8 cellular contexts compared by ENCODE assay signal in the genomic region with DNA sequence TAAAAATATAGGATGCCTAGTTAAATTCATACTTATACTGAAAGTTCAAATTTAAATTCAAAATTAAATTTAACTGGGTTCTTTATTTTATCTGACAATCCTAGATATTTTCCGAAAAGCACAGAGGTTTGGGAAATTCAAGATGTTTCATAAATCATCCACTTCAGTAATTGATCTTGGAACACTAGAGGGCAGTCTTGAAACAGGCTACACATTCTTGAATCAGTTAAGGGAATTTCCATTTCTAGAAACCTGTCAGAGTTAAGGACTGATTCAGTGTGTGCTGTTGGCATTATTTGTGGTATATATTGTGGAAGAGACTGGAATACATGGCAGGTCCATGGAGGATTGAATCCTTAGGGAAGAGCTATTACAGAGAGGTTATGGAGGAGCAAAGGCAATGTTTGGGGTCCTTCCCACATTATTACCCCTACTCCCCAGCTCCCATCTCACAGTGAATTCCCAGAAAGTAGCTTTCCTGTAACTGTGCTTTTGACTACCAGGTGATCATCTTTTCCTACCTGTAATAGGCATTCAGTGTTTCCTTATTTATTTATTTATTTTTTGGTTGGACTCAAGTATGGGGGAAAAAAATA.
DNase-seq lines count a peak whose midpoint lies in the region; ATAC-seq, FAIRE-seq and TF ChIP-seq lines count a peak whose summit lies in the region.

No MANE protein-coding gene starts in this region.

- H3K9me3 ChIP-seq in CD4-positive, CD25-positive, alpha-beta regulatory T cell (ENCODE audit: control insufficient read depth in 2 of 2, low read length in 2 of 2), result no peaks in the 10 kb centered on the region
- H3K9me3 ChIP-seq in GM12878 (replicated peaks; ENCODE audit: control insufficient read depth, insufficient read depth, low read length) (no peaks in the 10 kb centered on the region), tibial artery (no peaks in the 10 kb centered on the region)

- no peak overlapping the region for H3K4me2 ChIP-seq in GM12878 (ENCODE audit: control insufficient read depth, insufficient read depth)

- no peaks in the 10 kb centered on the region for H4K20me1 ChIP-seq in GM12878 (ENCODE audit: control insufficient read depth, insufficient read depth)

- FAIRE-seq in GM12878 (lab: Jason Lieb, UNC), result peak; percentile 96
- peak; percentile 100 for FAIRE-seq in islet of Langerhans (lab: Jason Lieb, UNC)

- ATAC-seq in CD4-positive, CD25-positive, alpha-beta regulatory T cell (ENCODE audit: low read depth in 2 of 2), result no peak
- ATAC-seq in GM18511 (IDR thresholded peaks at IDR 0.05; ENCODE audit: unreplicated experiment) (peak; percentile 83), HG03064 (IDR thresholded peaks at IDR 0.05; ENCODE audit: low read depth, unreplicated experiment) (peak; percentile 64), GM12878 (peak; percentile 91)

- H3K4me3 Mint-ChIP-seq in CD4-positive, CD25-positive, alpha-beta regulatory T cell, result no peak overlapping the region

- peak; percentile 98 for TF ChIP-seq RAD21 in GM12878 (IDR thresholded peaks at IDR 0.05; ENCODE audit: insufficient read depth, low read depth, low read length)

- no peak overlapping the region for H3K27ac Mint-ChIP-seq in CD4-positive, CD25-positive, alpha-beta regulatory T cell

- H3K27ac ChIP-seq in CD4-positive, CD25-positive, alpha-beta regulatory T cell (ENCODE audit: insufficient read depth, low read length, poor library complexity, severe bottlenecking), result no peak overlapping the region
- no peak overlapping the region for H3K27ac ChIP-seq in GM12878 (ENCODE audit: control insufficient read depth, insufficient read depth)
- no peak overlapping the region for H3K27ac ChIP-seq in tibial artery

- SMC1A ChIA-PET in GM12878 (lab: Charles Lee; ENCODE audit: uncharacterized antibody, unreplicated experiment), result interaction anchor here (0.6 to 6.9 kb wide), 31 partner anchors 12 to 516 kb away, joined by 3 to 114 read pairs (median 4); no protein-coding TSS in a partner anchor

- CTCF ChIA-PET in GM12878 (lab: Yijun Ruan, JAX), result interaction anchor here (0.6 to 22.1 kb wide), 35 partner anchors 8 to 582 kb away, joined by 3 to 812 read pairs (median 5); no protein-coding TSS in a partner anchor

- TF ChIP-seq EP300 in GM12878 (IDR thresholded peaks at IDR 0.05; ENCODE audit: borderline replicate concordance in 1 of 2, control insufficient read depth in 1 of 2, low read depth in 2 of 2, low read length in 2 of 2), result no peak

- DNase-seq in CD4-positive, CD25-positive, alpha-beta regulatory T cell, result peak in 2 of 3 donors; percentile 43 to 63
- DNase-seq in NCI-H2227 treated with DMSO at 0.1 percent for 48 hours (lab: John Stamatoyannopoulos, UW) (peak; percentile 35), GM12878 (ENCODE audit: low read depth, low spot score) (peak; percentile 43), tibial artery (no peak)
- DNase-seq in stimulated activated CD4-positive, alpha-beta T cell treated with anti-CD3 and anti-CD28 coated beads, Interleukin-12 subunit alpha, Interleukin-12 subunit beta, amount 100 ng/mL, for 4 hours, result no peak

- no peak overlapping the region for H3K4me3 ChIP-seq in CD4-positive, CD25-positive, alpha-beta regulatory T cell (ENCODE audit: low read depth, low read length)
- H3K4me3 ChIP-seq in GM12878 (no peak overlapping the region), tibial artery (no peak overlapping the region)

- H3K79me2 ChIP-seq in GM12878 (ENCODE audit: control insufficient read depth, insufficient read depth, low read length), result no peaks in the 10 kb centered on the region

- no peak overlapping the region for H2AFZ ChIP-seq in GM12878 (ENCODE audit: control insufficient read depth, low read depth, low read length)

- peak; percentile 58 to 91 (median 62); a peak in 4 of 6 replicates for TF ChIP-seq CTCF in GM12878 (IDR thresholded peaks at IDR 0.05 in 2 of 3, conservative IDR thresholded peaks at IDR 0.05 in 1 of 3; ENCODE audit: control insufficient read depth in 2 of 3, extremely low read depth in 1 of 3, insufficient read depth in 1 of 3, low read depth in 3 of 3, low read length in 3 of 3)
- TF ChIP-seq CTCF in tibial artery (IDR thresholded peaks at IDR 0.05), result peak; percentile 48 to 64

- no peaks in the 10 kb centered on the region for H3K36me3 Mint-ChIP-seq in CD4-positive, CD25-positive, alpha-beta regulatory T cell

- WGBS in GM12878 (ENCODE audit: insufficient coverage, insufficient replicate concordance, low lambda C conversion rate, missing lambda C conversion rate), result 4% methylated on average over 1 of the region's 1 CpG

- no peak overlapping the region for H3K9ac ChIP-seq in GM12878 (ENCODE audit: control insufficient read depth, insufficient read depth, low read length)

- POLR2A ChIA-PET in GM12878 (lab: Charles Lee), result no interaction called here

- intact Hi-C loops in GM12878 (cut with micrococcal nuclease; ENCODE audit: unreplicated experiment), result loop anchor here (1.0 to 5.0 kb wide), 5 partner anchors 192 to 510 kb away; a partner anchor contains a TSS
- intact Hi-C loops in tibial artery (cut with DNase I; ENCODE audit: low total_unique reads), result no loop called here

- RAD21 ChIA-PET in GM12878 (lab: Charles Lee; ENCODE audit: unreplicated experiment), result interaction anchor here (0.6 to 4.2 kb wide), 20 partner anchors 9 to 1620 kb away, joined by 3 to 52 read pairs (median 4); a partner anchor contains a TSS

- H3K9me3 Mint-ChIP-seq in CD4-positive, CD25-positive, alpha-beta regulatory T cell, result peaks cover 0 to 2% (median 0%) of the 10 kb centered on the region in 7 donors

- BruUV-seq in GM12878 (replicated peaks; lab: Mats Ljungman, UMichigan), result no TSS peak

- H3K36me3 ChIP-seq in CD4-positive, CD25-positive, alpha-beta regulatory T cell (ENCODE audit: control insufficient read depth, insufficient read depth, low read length), result no peaks in the 10 kb centered on the region
- H3K36me3 ChIP-seq in GM12878 (ENCODE audit: control insufficient read depth in 2 of 2, insufficient read depth in 2 of 2, low read length in 1 of 2) (no peaks in the 10 kb centered on the region), tibial artery (no peaks in the 10 kb centered on the region)

- H3K27me3 ChIP-seq in CD4-positive, CD25-positive, alpha-beta regulatory T cell (ENCODE audit: control insufficient read depth, insufficient read depth, low read length), result no peaks in the 10 kb centered on the region
- no peaks in the 10 kb centered on the region for H3K27me3 ChIP-seq in GM12878 (replicated peaks in 1 of 2; ENCODE audit: control insufficient read depth in 2 of 2, insufficient read depth in 2 of 2, low read length in 1 of 2)
- peaks cover 0 to 3% of the 10 kb centered on the region in 2 donors for H3K27me3 ChIP-seq in tibial artery

- no peaks in the 10 kb centered on the region for H3K4me1 ChIP-seq in CD4-positive, CD25-positive, alpha-beta regulatory T cell (ENCODE audit: control insufficient read depth, insufficient read depth, low read length, poor library complexity, severe bottlenecking)
- H3K4me1 ChIP-seq in GM12878 (ENCODE audit: control insufficient read depth, insufficient read depth, low read length) (peaks cover 4% of the 10 kb centered on the region; the same call in 1 of the 2 replicates), tibial artery (no peaks in the 10 kb centered on the region)

- H3K4me1 Mint-ChIP-seq in CD4-positive, CD25-positive, alpha-beta regulatory T cell, result peaks cover 4 to 10% (median 4%) of the 10 kb centered on the region in 4 donors

- in situ Hi-C loops in GM12878 (cut with MboI), result loop anchor here (10.0 to 25.0 kb wide), 2 partner anchors 309 to 1282 kb away; no protein-coding TSS in a partner anchor

- TF ChIP-seq POLR2A in GM12878 (IDR thresholded peaks at IDR 0.05; ENCODE audit: low read depth, low read length), result no peak

- H3K27me3 Mint-ChIP-seq in CD4-positive, CD25-positive, alpha-beta regulatory T cell, result peaks cover under 1% of the 10 kb centered on the region

TF ChIP-seq in GM12878, 131 proteins besides CTCF, POLR2A, EP300 and RAD21 (continues in another document):
- TF ChIP-seq, protein P1, sequence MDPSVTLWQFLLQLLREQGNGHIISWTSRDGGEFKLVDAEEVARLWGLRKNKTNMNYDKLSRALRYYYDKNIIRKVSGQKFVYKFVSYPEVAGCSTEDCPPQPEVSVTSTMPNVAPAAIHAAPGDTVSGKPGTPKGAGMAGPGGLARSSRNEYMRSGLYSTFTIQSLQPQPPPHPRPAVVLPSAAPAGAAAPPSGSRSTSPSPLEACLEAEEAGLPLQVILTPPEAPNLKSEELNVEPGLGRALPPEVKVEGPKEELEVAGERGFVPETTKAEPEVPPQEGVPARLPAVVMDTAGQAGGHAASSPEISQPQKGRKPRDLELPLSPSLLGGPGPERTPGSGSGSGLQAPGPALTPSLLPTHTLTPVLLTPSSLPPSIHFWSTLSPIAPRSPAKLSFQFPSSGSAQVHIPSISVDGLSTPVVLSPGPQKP (IDR thresholded peaks at IDR 0.05; ENCODE audit: low read depth, low read length), result no peak
- TF ChIP-seq PAX5 (IDR thresholded peaks at IDR 0.05; ENCODE audit: borderline replicate concordance, low read depth, low read length) (no peak), NFIC (IDR thresholded peaks at IDR 0.05; ENCODE audit: low read depth, low read length) (no peak), SUZ12 (IDR thresholded peaks at IDR 0.05; ENCODE audit: unreplicated experiment) (no peak), RUNX3 (IDR thresholded peaks at IDR 0.05; ENCODE audit: low read length) (peak; percentile 37; the same call in 1 of the 2 replicates), WRNIP1 (IDR thresholded peaks at IDR 0.05; ENCODE audit: borderline replicate concordance, low read depth, low read length) (no peak), ESRRA (IDR thresholded peaks at IDR 0.05; ENCODE audit: low read length) (no peak)

Comparison
In these comparisons a context has a peak if more than half of its experiments do, and no peak if none do; other contexts are left out.
1. ATAC-seq: peak in GM18511 (single experiment), HG03064 (single experiment) and GM12878 (single experiment); none in CD4-positive, CD25-positive, alpha-beta regulatory T cell (0 of 2).
2. DNase-seq: peak in CD4-positive, CD25-positive, alpha-beta regulatory T cell (2 of 3), NCI-H2227 treated with DMSO at 0.1 percent for 48 hours (single experiment) and GM12878 (single experiment); none in tibial artery (0 of 2) and stimulated activated CD4-positive, alpha-beta T cell treated with anti-CD3 and anti-CD28 coated beads, Interleukin-12 subunit alpha, Interleukin-12 subunit beta, amount 100 ng/mL, for 4 hours (single experiment).